In genomic region chr14:49634547-49635334, GRCh38 we compare ENCODE assay signal across 1 cellular context.
TF ChIP-seq lines count a peak whose summit lies in the region.

DNAAF2 (minus strand) TSS chr14:49635244; CDS start chr14:49635149, 95 bp downstream.

TF ChIP-seq in HepG2, 621 proteins besides CTCF, POLR2A, EP300 and RAD21 (continued from another document and continues in another):
- TF ChIP-seq TERF1 (CRISPR knock-in tag; IDR thresholded peaks at IDR 0.05) (0 out of 2 replicates have a peak, but pooled peaks have one; percentile 30), NRL (CRISPR knock-in tag; IDR thresholded peaks at IDR 0.05; ENCODE audit: borderline replicate concordance) (peak; percentile 35; the same call in 1 of the 2 replicates), ZBTB7B (CRISPR knock-in tag; IDR thresholded peaks at IDR 0.05) (0 out of 2 replicates have a peak, but pooled peaks have one; percentile 12), DNMT3B (CRISPR knock-in tag; conservative IDR thresholded peaks at IDR 0.05) (no peak), SATB2 (CRISPR knock-in tag; IDR thresholded peaks at IDR 0.05) (no peak), ZNF788 (CRISPR knock-in tag; IDR thresholded peaks at IDR 0.05; ENCODE audit: borderline replicate concordance) (0 out of 2 replicates have a peak, but pooled peaks have one; percentile 43), YEATS2 (CRISPR knock-in tag; IDR thresholded peaks at IDR 0.05; ENCODE audit: borderline replicate concordance) (no peak), ZNF296 (CRISPR knock-in tag; conservative IDR thresholded peaks at IDR 0.05) (no peak), ZBTB33 (CRISPR knock-in tag; IDR thresholded peaks at IDR 0.05) (0 out of 2 replicates have a peak, but pooled peaks have one; percentile 1), ARHGAP35 (CRISPR knock-in tag; IDR thresholded peaks at IDR 0.05; ENCODE audit: borderline replicate concordance) (peak; percentile 35; the same call in 1 of the 2 replicates), MTA1 (CRISPR knock-in tag; IDR thresholded peaks at IDR 0.05; ENCODE audit: borderline replicate concordance) (no peak), GLI4 (CRISPR knock-in tag; IDR thresholded peaks at IDR 0.05; ENCODE audit: borderline replicate concordance) (peak; percentile 51; the same call in 1 of the 2 replicates), HES4 (CRISPR knock-in tag; IDR thresholded peaks at IDR 0.05; ENCODE audit: borderline replicate concordance) (peak; percentile 92), GABPB1 (CRISPR knock-in tag; IDR thresholded peaks at IDR 0.05) (no peak; the same call in none of the 2 replicates), ZNF260 (CRISPR knock-in tag; IDR thresholded peaks at IDR 0.05; ENCODE audit: borderline replicate concordance, low read depth) (no peak), CBX2 (IDR thresholded peaks at IDR 0.05; ENCODE audit: low read depth, low read length) (no peak), CBX2 (CRISPR knock-in tag; IDR thresholded peaks at IDR 0.05; ENCODE audit: low read depth) (no peak), ZNF775 (CRISPR knock-in tag; IDR thresholded peaks at IDR 0.05; ENCODE audit: borderline replicate concordance) (0 out of 2 replicates have a peak, but pooled peaks have one; percentile 58), SNAPC2 (CRISPR knock-in tag; IDR thresholded peaks at IDR 0.05) (peak; percentile 78; the same call in 1 of the 2 replicates), RFX3 (CRISPR knock-in tag; IDR thresholded peaks at IDR 0.05) (peak; percentile 90), NR1H2 (CRISPR knock-in tag; IDR thresholded peaks at IDR 0.05; ENCODE audit: borderline replicate concordance, low read depth) (no peak), ZNF101 (CRISPR knock-in tag; IDR thresholded peaks at IDR 0.05; ENCODE audit: borderline replicate concordance, low read depth) (no peak), ATM (IDR thresholded peaks at IDR 0.05; ENCODE audit: borderline replicate concordance) (no peak), ZXDC (CRISPR knock-in tag; IDR thresholded peaks at IDR 0.05) (0 out of 2 replicates have a peak, but pooled peaks have one; percentile 11), MYC (CRISPR knock-in tag; IDR thresholded peaks at IDR 0.05; ENCODE audit: borderline replicate concordance) (peak; percentile 78), KLF11 (CRISPR knock-in tag; IDR thresholded peaks at IDR 0.05) (no peak), ZNF468 (CRISPR knock-in tag; IDR thresholded peaks at IDR 0.05) (0 out of 2 replicates have a peak, but pooled peaks have one; percentile 26), ZBTB26 (CRISPR knock-in tag; IDR thresholded peaks at IDR 0.05; ENCODE audit: borderline replicate concordance) (no peak; the same call in 1 of the 2 replicates), NR2F6 (IDR thresholded peaks at IDR 0.05) (no peak), NR2F6 (CRISPR knock-in tag; IDR thresholded peaks at IDR 0.05) (0 out of 2 replicates have a peak, but pooled peaks have one; percentile 13), PBX3 (CRISPR knock-in tag; IDR thresholded peaks at IDR 0.05; ENCODE audit: borderline replicate concordance) (0 out of 2 replicates have a peak, but pooled peaks have one; percentile 22), AHDC1 (CRISPR knock-in tag; IDR thresholded peaks at IDR 0.05; ENCODE audit: borderline replicate concordance) (0 out of 2 replicates have a peak, but pooled peaks have one; percentile 5), CEBPZ (IDR thresholded peaks at IDR 0.05; ENCODE audit: low read length) (no peak), RBFOX2 (IDR thresholded peaks at IDR 0.05; ENCODE audit: low read depth, low read length) (peak; percentile 61), TEF (CRISPR knock-in tag; IDR thresholded peaks at IDR 0.05) (no peak), PAWR (CRISPR knock-in tag; IDR thresholded peaks at IDR 0.05; ENCODE audit: borderline replicate concordance) (no peak)
